Comparison of ENCODE assay signal across 18 cellular contexts in genomic region chr2:114222331-114222730, GRCh38.
DNase-seq lines count a peak whose midpoint lies in the region; ATAC-seq and TF ChIP-seq lines count a peak whose summit lies in the region.
"Had no signal": no experiment of that assay in that cellular context is flagged by ENCODE, and none has a peak within 500 bp of the region (broad histone marks: within the 10 kb centered on the region; RNA-seq: fewer than 3 reads in every experiment).

No MANE protein-coding gene starts in this region.

- H3K27me3 Mint-ChIP-seq in activated T-helper 2 cell treated with anti-CD3 and anti-CD28 coated beads, Interferon-gamma antibody, Interleukin-2, Interleukin-4, amounts not matched to agents 10 μg/mL and 5 μg/mL and 100 μg/mL, durations not matched to agents 14 hours and 24 hours and 36 hours (ENCODE audit: low read depth) = no peaks in the 10 kb centered on the region

- no peaks in the 10 kb centered on the region for H3K4me1 Mint-ChIP-seq in activated T-helper 2 cell treated with anti-CD3 and anti-CD28 coated beads, Interferon-gamma antibody, Interleukin-2, Interleukin-4, amounts not matched to agents 10 μg/mL and 5 μg/mL and 100 μg/mL, durations not matched to agents 14 hours and 24 hours and 36 hours (ENCODE audit: low read depth)
- H3K4me1 Mint-ChIP-seq: CD8-positive, alpha-beta memory T cell had no signal

- H3K4me3 Mint-ChIP-seq in activated T-helper 2 cell treated with anti-CD3 and anti-CD28 coated beads, Interferon-gamma antibody, Interleukin-2, Interleukin-4, amounts not matched to agents 10 μg/mL and 5 μg/mL and 100 μg/mL, durations not matched to agents 14 hours and 24 hours and 36 hours (ENCODE audit: low read depth) = no peak overlapping the region
- H3K4me3 Mint-ChIP-seq: CD8-positive, alpha-beta memory T cell had no signal

- H3K27me3 ChIP-seq in SJCRH30 (no peaks in the 10 kb centered on the region), lower lobe of right lung (ENCODE audit: low read depth) (no peaks in the 10 kb centered on the region)
- H3K27me3 ChIP-seq: SJSA1 had no signal

- H3K36me3 Mint-ChIP-seq in activated T-helper 2 cell treated with anti-CD3 and anti-CD28 coated beads, Interferon-gamma antibody, Interleukin-2, Interleukin-4, amounts not matched to agents 10 μg/mL and 5 μg/mL and 100 μg/mL, durations not matched to agents 14 hours and 24 hours and 36 hours (ENCODE audit: low read depth) = no peaks in the 10 kb centered on the region
- H3K36me3 Mint-ChIP-seq: CD8-positive, alpha-beta memory T cell had no signal

- H3K4me3 ChIP-seq in SJCRH30 (no peak overlapping the region), lower lobe of right lung (no peak overlapping the region)
- H3K4me3 ChIP-seq: SJSA1 had no signal

- no peak overlapping the region for H3K27ac Mint-ChIP-seq in activated T-helper 2 cell treated with anti-CD3 and anti-CD28 coated beads, Interferon-gamma antibody, Interleukin-2, Interleukin-4, amounts not matched to agents 10 μg/mL and 5 μg/mL and 100 μg/mL, durations not matched to agents 14 hours and 24 hours and 36 hours
- H3K27ac Mint-ChIP-seq: CD8-positive, alpha-beta memory T cell had no signal

- DNase-seq in NCI-H2081 (lab: John Stamatoyannopoulos, UW) = peak; percentile 9 to 43
- no peak for DNase-seq in NCI-H2081 treated with DMSO at 0.1 percent for 48 hours (lab: John Stamatoyannopoulos, UW)
- DNase-seq in NCI-H2107 (lab: John Stamatoyannopoulos, UW) = peak; percentile 26
- DNase-seq in SJCRH30 = peak; percentile 22 to 67
- peak; percentile 22 for DNase-seq in retina
- no peak for DNase-seq in lower lobe of right lung
- DNase-seq in activated T-helper 2 cell treated with anti-CD3 and anti-CD28 coated beads, Interferon-gamma antibody, Interleukin-2, Interleukin-4, amounts not matched to agents 10 μg/mL and 5 μg/mL and 100 μg/mL, durations not matched to agents 14 hours and 24 hours and 36 hours (ENCODE audit: low spot score) = no peak
- DNase-seq in caudate nucleus (lab: John Stamatoyannopoulos, UW) = no peak
- DNase-seq: AML-193; CD8-positive, alpha-beta memory T cell; EL; KG1; NCI-H1092 treated with DMSO at 0.1 percent for 48 hours; NCI-H510A treated with DMSO at 0.1 percent for 48 hours; NCI-H748 treated with DMSO at 0.1 percent for 48 hours; OCI-M1 had no signal

- no peak for TF ChIP-seq CTCF in lower lobe of right lung (IDR thresholded peaks at IDR 0.05)

- intact Hi-C loops in lower lobe of right lung (cut with DNase I) = no loop called here
- intact Hi-C loops in activated T-helper 2 cell treated with anti-CD3 and anti-CD28 coated beads, Interferon-gamma antibody, Interleukin-2, Interleukin-4, amounts not matched to agents 10 μg/mL and 5 μg/mL and 100 μg/mL, durations not matched to agents 14 hours and 24 hours and 36 hours (cut with micrococcal nuclease) = no loop called here

- H3K27ac ChIP-seq in SJCRH30 (peak overlapping the region; percentile 5; the same call in 1 of the 2 replicates), lower lobe of right lung (no peak overlapping the region), caudate nucleus (ENCODE audit: low read depth, low read length) (no peak overlapping the region)
- H3K27ac ChIP-seq: C4-2B, SJSA1 had no signal

- H3K36me3 ChIP-seq in SJCRH30 (no peaks in the 10 kb centered on the region), lower lobe of right lung (no peaks in the 10 kb centered on the region)
- H3K36me3 ChIP-seq: SJSA1 had no signal

- H3K9me3 ChIP-seq in SJCRH30 (replicated peaks) = no peaks in the 10 kb centered on the region
- no peaks in the 10 kb centered on the region for H3K9me3 ChIP-seq in lower lobe of right lung
- H3K9me3 ChIP-seq: SJSA1 had no signal

- ATAC-seq in lower lobe of right lung = no peak

- H3K4me1 ChIP-seq in SJCRH30 (peaks cover 41% of the 10 kb centered on the region), lower lobe of right lung (no peaks in the 10 kb centered on the region)
- H3K4me1 ChIP-seq: SJSA1 had no signal

- no peaks in the 10 kb centered on the region for H3K9me3 Mint-ChIP-seq in activated T-helper 2 cell treated with anti-CD3 and anti-CD28 coated beads, Interferon-gamma antibody, Interleukin-2, Interleukin-4, amounts not matched to agents 10 μg/mL and 5 μg/mL and 100 μg/mL, durations not matched to agents 14 hours and 24 hours and 36 hours

Comparison
In these comparisons a context has a peak if more than half of its experiments do, and no peak if none do; other contexts are left out.
1. DNase-seq: peak in NCI-H2081 (2 of 2), NCI-H2107 (single experiment), SJCRH30 (2 of 2) and retina (single experiment); none in NCI-H2081 treated with DMSO at 0.1 percent for 48 hours (single experiment), lower lobe of right lung (single experiment), activated T-helper 2 cell treated with anti-CD3 and anti-CD28 coated beads, Interferon-gamma antibody, Interleukin-2, Interleukin-4, amounts not matched to agents 10 μg/mL and 5 μg/mL and 100 μg/mL, durations not matched to agents 14 hours and 24 hours and 36 hours (single experiment) and caudate nucleus (0 of 61).